ENCODE assay signal across 21 cellular contexts in genomic region chr12:95852133-95852532, GRCh38. TPM values are rescaled to one million over a fixed set of nuclear protein-coding genes. Genes with fewer than 3 reads are reported as not detected.
DNase-seq lines count a peak whose midpoint lies in the region; ATAC-seq, FAIRE-seq and TF ChIP-seq lines count a peak whose summit lies in the region.
"Had no signal": no experiment of that assay in that cellular context is flagged by ENCODE, and none has a peak within 500 bp of the region (broad histone marks: within the 10 kb centered on the region; RNA-seq: fewer than 3 reads in every experiment).

No MANE protein-coding gene starts in this region.

- H3K4me2 ChIP-seq in H1 (ENCODE audit: insufficient read depth in 1 of 2, low read depth in 2 of 2, low read length in 2 of 2) (no peak overlapping the region), neuronal stem cell (ENCODE audit: insufficient read depth, low read length, poor library complexity, severe bottlenecking) (no peak overlapping the region)

- TF ChIP-seq POLR2A in H1 (IDR thresholded peaks at IDR 0.05; ENCODE audit: control extremely low read depth in 1 of 2, low read depth in 2 of 2, low read length in 2 of 2), result no peak

- H2BK20ac ChIP-seq in H1 (ENCODE audit: low read length), result no peak overlapping the region

- intact Hi-C loops in upper lobe of right lung (cut with DNase I), result no loop called here

- H3K14ac ChIP-seq in H1 (ENCODE audit: insufficient read length) (no peak overlapping the region), neuronal stem cell (ENCODE audit: low read length) (no peak overlapping the region)

- no peak overlapping the region for H2BK12ac ChIP-seq in H1 (ENCODE audit: low read depth, low read length)
- no peak overlapping the region for H2BK12ac ChIP-seq in neuronal stem cell (ENCODE audit: low read length)

- H2AFZ ChIP-seq in H1 (ENCODE audit: low read length), result no peak overlapping the region
- H2AFZ ChIP-seq in neuronal stem cell (ENCODE audit: low read length), result no peak overlapping the region

- H3K23ac ChIP-seq in H1 (ENCODE audit: insufficient read length) (no peak overlapping the region), neuronal stem cell (ENCODE audit: low read depth, low read length, poor library complexity) (no peak overlapping the region)

- H4K20me1 ChIP-seq in H1 (replicated peaks in 1 of 2; ENCODE audit: control insufficient read depth in 1 of 2, insufficient read depth in 2 of 2, low read length in 2 of 2), result no peaks in the 10 kb centered on the region

- H2BK15ac ChIP-seq in H1 (ENCODE audit: low read length) (no peak overlapping the region), neuronal stem cell (ENCODE audit: low read length) (no peak overlapping the region)

- H3K4ac ChIP-seq in H1 (replicated peaks; ENCODE audit: insufficient read length, low read depth, low read length) (no peak overlapping the region), neuronal stem cell (ENCODE audit: low read length) (no peak overlapping the region)

- H3K79me1 ChIP-seq in H1 (ENCODE audit: low read depth, low read length) (no peaks in the 10 kb centered on the region), neuronal stem cell (ENCODE audit: low read depth, low read length) (no peaks in the 10 kb centered on the region)

- no peak overlapping the region for H3K4me3 Mint-ChIP-seq in stimulated activated naive CD8-positive, alpha-beta T cell treated with anti-CD3 and anti-CD28 coated beads, Interleukin-15, amount 100 ng/mL, for 72 hours
- H3K4me3 Mint-ChIP-seq: B cell; CD8-positive, alpha-beta T cell had no signal

- H4K5ac ChIP-seq in H1 (ENCODE audit: insufficient read length, low read depth, low read length), result no peak overlapping the region

- no peaks in the 10 kb centered on the region for H3K27me3 ChIP-seq in H1 (replicated peaks in 1 of 4; ENCODE audit: control insufficient read depth in 3 of 4, extremely low read depth in 1 of 4, insufficient read depth in 3 of 4, low read length in 3 of 4)
- H3K27me3 ChIP-seq in neuronal stem cell (ENCODE audit: control insufficient read depth in 3 of 3, insufficient read depth in 3 of 3, low read depth in 1 of 3, low read length in 3 of 3), result peaks cover 0 to 4% (median 0%) of the 10 kb centered on the region in 3 experiments
- no peaks in the 10 kb centered on the region for H3K27me3 ChIP-seq in upper lobe of right lung

- no peaks in the 10 kb centered on the region for H3K23me2 ChIP-seq in H1 (ENCODE audit: low read depth, low read length)

- no peak for TF ChIP-seq RAD21 in H1 (IDR thresholded peaks at IDR 0.05 in 1 of 2, conservative IDR thresholded peaks at IDR 0.05 in 1 of 2; ENCODE audit: low read depth in 2 of 2, low read length in 2 of 2)

- H3K27me3 Mint-ChIP-seq in stimulated activated naive CD8-positive, alpha-beta T cell treated with anti-CD3 and anti-CD28 coated beads, Interleukin-15, amount 100 ng/mL, for 72 hours, result peaks cover 13% of the 10 kb centered on the region

- H2BK5ac ChIP-seq in H1 (ENCODE audit: low read depth, low read length) (no peak overlapping the region), neuronal stem cell (ENCODE audit: low read length) (no peak overlapping the region)

- H3K4me1 Mint-ChIP-seq in stimulated activated naive CD8-positive, alpha-beta T cell treated with anti-CD3 and anti-CD28 coated beads, Interleukin-15, amount 100 ng/mL, for 72 hours, result no peaks in the 10 kb centered on the region
- H3K4me1 Mint-ChIP-seq: B cell had no signal

- H3K27ac ChIP-seq in H1 (ENCODE audit: low read depth, low read length) (no peak overlapping the region), neuronal stem cell (replicated peaks; ENCODE audit: low read length) (no peak overlapping the region), upper lobe of right lung (no peak overlapping the region)
- H3K27ac ChIP-seq: 22Rv1 had no signal

- ATAC-seq in stimulated activated naive CD8-positive, alpha-beta T cell treated with anti-CD3 and anti-CD28 coated beads, Interleukin-15, amount 100 ng/mL, for 72 hours, result peak; percentile 12
- ATAC-seq in stimulated activated naive CD8-positive, alpha-beta T cell treated with anti-CD3 and anti-CD28 coated beads, Interleukin-15, Interleukin-2, amounts not matched to agents 100 U/mL and 50 U/mL, for 24 hours, result no peak
- ATAC-seq in upper lobe of right lung, result peak; percentile 8
- no peak for ATAC-seq in HG02938 (IDR thresholded peaks at IDR 0.05; ENCODE audit: unreplicated experiment)
- ATAC-seq: CD8-positive, alpha-beta T cell had no signal

- H3K4me3 ChIP-seq in H1 (ENCODE audit: extremely low read depth in 1 of 4, insufficient read depth in 2 of 4, low read depth in 3 of 4, low read length in 4 of 4) (no peak overlapping the region), neuronal stem cell (ENCODE audit: low read length in 2 of 2) (no peak overlapping the region), upper lobe of right lung (no peak overlapping the region)

- H4K8ac ChIP-seq in H1 (ENCODE audit: extremely low read depth, insufficient read depth, low read length), result no peak overlapping the region
- H4K8ac ChIP-seq in neuronal stem cell (ENCODE audit: low read depth, low read length), result no peak overlapping the region

- 82% methylated on average over 4 of the region's 4 CpGs; no CpG with 5 or more reads in 1 of the 2 experiments for WGBS in H1 (ENCODE audit: extremely low coverage in 1 of 2, insufficient coverage in 1 of 2, insufficient read length in 1 of 2, insufficient replicate concordance in 2 of 2, low coverage in 1 of 2, low lambda C conversion rate in 2 of 2, missing lambda C conversion rate in 1 of 2), 2 experiments
- no CpG with 5 or more reads among the region's 4 CpGs for WGBS in neuronal stem cell (ENCODE audit: extremely low coverage in 2 of 2, insufficient read length in 2 of 2, insufficient replicate concordance in 1 of 2), 2 donors

- no peak overlapping the region for H3K18ac ChIP-seq in H1 (ENCODE audit: extremely low read depth, low read length)
- H3K18ac ChIP-seq in neuronal stem cell (ENCODE audit: low read length), result no peak overlapping the region

- TF ChIP-seq EP300 in H1 (IDR thresholded peaks at IDR 0.05; ENCODE audit: borderline replicate concordance in 1 of 2, low read depth in 2 of 2, low read length in 2 of 2), result no peak

- POLR2A ChIA-PET in H1 (lab: Charles Lee; ENCODE audit: partially characterized antibody), result no interaction called here

- H3K36me3 ChIP-seq in H1 (ENCODE audit: control insufficient read depth in 2 of 4, insufficient read depth in 4 of 4, low read length in 3 of 4) (no peaks in the 10 kb centered on the region), neuronal stem cell (replicated peaks in 1 of 2; ENCODE audit: control insufficient read depth in 2 of 2, insufficient read depth in 2 of 2, low read length in 2 of 2) (no peaks in the 10 kb centered on the region), upper lobe of right lung (no peaks in the 10 kb centered on the region)

- no peak for FAIRE-seq in H1 (lab: Jason Lieb, UNC)
- FAIRE-seq: A204.1, G401.6, GM12892 had no signal

- no peaks in the 10 kb centered on the region for H3K9me3 ChIP-seq in H1 (ENCODE audit: insufficient read depth in 2 of 2, low read depth in 1 of 2, low read length in 1 of 2)
- no peaks in the 10 kb centered on the region for H3K9me3 ChIP-seq in neuronal stem cell (replicated peaks in 1 of 2; ENCODE audit: control insufficient read depth in 2 of 2, insufficient read depth in 1 of 2, low read depth in 1 of 2, low read length in 2 of 2)
- H3K9me3 ChIP-seq in upper lobe of right lung, result no peaks in the 10 kb centered on the region
- H3K9me3 ChIP-seq: Caco-2 had no signal

- no peaks in the 10 kb centered on the region for H3K79me2 ChIP-seq in H1 (ENCODE audit: control insufficient read depth in 1 of 2, insufficient read depth in 2 of 2, low read length in 2 of 2)

- H3K56ac ChIP-seq in H1 (replicated peaks; ENCODE audit: insufficient read length, low read depth, low read length), result no peak overlapping the region

- no peak for TF ChIP-seq CTCF in H1 (IDR thresholded peaks at IDR 0.05; ENCODE audit: control extremely low read depth in 1 of 3, insufficient read depth in 1 of 3, low read depth in 1 of 3, low read length in 3 of 3)
- TF ChIP-seq CTCF in upper lobe of right lung (IDR thresholded peaks at IDR 0.05), result no peak

- DNase-seq in stimulated activated naive CD8-positive, alpha-beta T cell treated with anti-CD3 and anti-CD28 coated beads, Interleukin-15, amount 100 ng/mL, for 72 hours, result no peak
- no peak for DNase-seq in stimulated activated naive CD8-positive, alpha-beta T cell treated with anti-CD3 and anti-CD28 coated beads, Interleukin-15, Interleukin-2, amounts not matched to agents 100 U/mL and 50 U/mL, for 24 hours
- no peak for DNase-seq in H1 (ENCODE audit: low read depth in 1 of 2, low spot score in 2 of 2)
- no peak for DNase-seq in neuronal stem cell (ENCODE audit: low spot score)
- DNase-seq in upper lobe of right lung, result no peak
- DNase-seq in stimulated activated naive CD4-positive, alpha-beta T cell (lab: John Stamatoyannopoulos, UW), result no peak
- no peak for DNase-seq in activated CD8-positive, alpha-beta memory T cell treated with anti-CD3 and anti-CD28 coated beads for 24 hours
- DNase-seq: C1 segment of cervical spinal cord; Caco-2; CD8-positive, alpha-beta T cell; DMS153; DND-41; GOT3; H7; HCEC 1CT had no signal

- H3K9me3 Mint-ChIP-seq in stimulated activated naive CD8-positive, alpha-beta T cell treated with anti-CD3 and anti-CD28 coated beads, Interleukin-15, amount 100 ng/mL, for 72 hours, result no peaks in the 10 kb centered on the region
- H3K9me3 Mint-ChIP-seq: CD8-positive, alpha-beta T cell had no signal

- no peak overlapping the region for H2BK120ac ChIP-seq in H1 (replicated peaks; ENCODE audit: low read depth, low read length)
- no peak overlapping the region for H2BK120ac ChIP-seq in neuronal stem cell (ENCODE audit: low read depth, low read length)

- no peak overlapping the region for H3K9ac ChIP-seq in H1 (replicated peaks in 1 of 4; ENCODE audit: extremely low read depth in 1 of 4, low read depth in 3 of 4, low read length in 3 of 4)
- H3K9ac ChIP-seq in neuronal stem cell (ENCODE audit: low read depth, low read length, poor library complexity), result no peak overlapping the region

- no peak overlapping the region for H4K91ac ChIP-seq in H1 (replicated peaks; ENCODE audit: insufficient read length, low read length)
- H4K91ac ChIP-seq in neuronal stem cell (ENCODE audit: low read depth, low read length, poor library complexity), result no peak overlapping the region

- no peak overlapping the region for H3K27ac Mint-ChIP-seq in stimulated activated naive CD8-positive, alpha-beta T cell treated with anti-CD3 and anti-CD28 coated beads, Interleukin-15, amount 100 ng/mL, for 72 hours
- H3K27ac Mint-ChIP-seq: B cell; CD8-positive, alpha-beta T cell had no signal

- CTCF ChIA-PET in H1 (lab: Charles Lee; ENCODE audit: partially characterized antibody), result no interaction called here

- peak overlapping the region; percentile 75; the same call in 1 of the 2 replicates for H2AK5ac ChIP-seq in H1 (ENCODE audit: low read depth, low read length)
- peak overlapping the region; percentile 41 for H2AK5ac ChIP-seq in neuronal stem cell (ENCODE audit: low read depth, low read length)

- H3K4me1 ChIP-seq in H1 (replicated peaks in 1 of 4; ENCODE audit: control insufficient read depth in 3 of 4, insufficient read depth in 4 of 4, low read length in 3 of 4) (peaks cover 0 to 2% (median 0%) of the 10 kb centered on the region in 4 experiments; a peak in 2 of 7 replicates), neuronal stem cell (ENCODE audit: control insufficient read depth in 2 of 2, insufficient read depth in 1 of 2, low read depth in 1 of 2, low read length in 2 of 2) (peaks cover 0 to 6% of the 10 kb centered on the region in 2 donors), upper lobe of right lung (no peaks in the 10 kb centered on the region)
- H3K4me1 ChIP-seq: Caco-2 had no signal

RNA-seq across cellular contexts. Expression of gene SNRPF, which starts 6.6 kb away (rescaled TPM):
- 79.7 and 87.7 TPM in 2 replicates for total RNA-seq in H1 (2021; fragmentation: NEBNext Ultra II Directional; extraction: Animal tissue kit (Norgen Biotek cat#: 25700))
- 40.4 and 58.5 TPM in 2 replicates for polyA plus RNA-seq in H1 (2011; rRNA removed)
- 59.0 TPM for polyA plus RNA-seq in H1 (2011; cell fraction: cytosol; rRNA removed)
- polyA plus RNA-seq in H1 (2011; cell fraction: nucleus; rRNA removed), result 19.1 TPM
- polyA plus RNA-seq in H1 (2012, experiment 1 of 2), result 156 to 204 TPM (median 175 TPM) in 4 replicates
- 13.1 TPM for polyA plus RNA-seq in H1 (2012, experiment 2 of 2)
- 123 TPM for polyA plus RNA-seq in H1 (2013, experiment 1 of 2)
- 142 TPM for polyA plus RNA-seq in H1 (2013, experiment 2 of 2)
- 12.6 and 13.2 TPM in 2 replicates for polyA minus RNA-seq in H1 (2011; rRNA and poly(A)+ RNA removed)
- 20.6 TPM for polyA minus RNA-seq in H1 (2011; cell fraction: cytosol; rRNA and poly(A)+ RNA removed)
- polyA minus RNA-seq in H1 (2011; cell fraction: nucleus; rRNA and poly(A)+ RNA removed), result 30.0 TPM
- 137 TPM for polyA plus RNA-seq in neuronal stem cell (2013, experiment 1 of 2)
- 142 TPM for polyA plus RNA-seq in neuronal stem cell (2013, experiment 2 of 2)
- 15.2 TPM for total RNA-seq in upper lobe of right lung

Comparison
In these comparisons a context has a peak if more than half of its experiments do, and no peak if none do; other contexts are left out.
1. ATAC-seq: peak in stimulated activated naive CD8-positive, alpha-beta T cell treated with anti-CD3 and anti-CD28 coated beads, Interleukin-15, amount 100 ng/mL, for 72 hours (single experiment) and upper lobe of right lung (single experiment); none in stimulated activated naive CD8-positive, alpha-beta T cell treated with anti-CD3 and anti-CD28 coated beads, Interleukin-15, Interleukin-2, amounts not matched to agents 100 U/mL and 50 U/mL, for 24 hours (single experiment) and HG02938 (single experiment).